Comparison of ENCODE assay signal across 23 cellular contexts in the genomic region with DNA sequence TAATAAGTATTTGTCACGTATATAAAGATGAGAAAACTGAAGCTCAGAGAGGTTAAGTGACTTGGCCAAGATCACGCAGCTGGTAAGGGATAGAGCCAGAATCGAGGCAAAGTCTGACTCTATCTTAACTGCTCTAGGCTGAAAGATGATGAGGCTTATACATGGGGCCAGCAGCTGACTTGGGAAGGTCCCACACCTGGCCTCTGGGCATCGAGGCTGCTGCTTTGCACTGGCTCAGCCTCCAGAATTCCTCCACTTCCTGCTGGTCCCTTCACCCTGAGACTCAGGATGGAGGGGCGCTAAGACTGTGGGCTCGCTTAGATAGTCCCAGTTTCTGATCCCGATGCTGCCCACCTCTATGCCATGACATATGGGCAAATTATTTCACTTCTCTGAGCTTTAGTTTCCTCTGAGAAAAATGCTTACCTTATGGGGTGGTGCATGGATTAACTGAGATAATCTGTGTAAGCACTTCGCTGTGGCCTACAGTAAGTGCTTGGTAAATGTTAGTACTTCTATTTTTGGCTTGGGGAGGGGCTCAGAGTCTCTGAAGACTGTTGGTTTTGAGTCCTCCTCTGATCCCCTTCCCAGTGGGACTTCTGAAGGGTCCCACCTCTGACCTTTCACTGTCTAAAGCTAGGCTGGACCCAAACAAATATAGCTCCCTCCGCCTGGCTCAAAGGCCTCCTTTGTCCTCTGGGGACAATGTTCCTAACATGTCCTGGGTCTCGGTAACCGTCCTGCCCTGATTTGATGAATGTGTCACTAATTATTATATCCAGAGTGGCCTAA. TPM values are rescaled to one million over a fixed set of nuclear protein-coding genes. Genes with fewer than 3 reads are reported as not detected.
DNase-seq lines count a peak whose midpoint lies in the region; ATAC-seq and TF ChIP-seq lines count a peak whose summit lies in the region.
"Had no signal": no experiment of that assay in that cellular context is flagged by ENCODE, and none has a peak within 500 bp of the region (broad histone marks: within the 10 kb centered on the region; RNA-seq: fewer than 3 reads in every experiment).

No MANE protein-coding gene starts in this region.

- TF ChIP-seq CTCF in heart right ventricle (IDR thresholded peaks at IDR 0.05) (no peak), left ventricle myocardium inferior (IDR thresholded peaks at IDR 0.05; ENCODE audit: borderline replicate concordance) (no peak), chondrocyte (IDR thresholded peaks at IDR 0.05) (no peak), left lung (IDR thresholded peaks at IDR 0.05) (no peak), type B pancreatic cell (conservative IDR thresholded peaks at IDR 0.05) (no peak)

- H3K4me3 ChIP-seq in heart right ventricle, result no peak overlapping the region
- no peak overlapping the region for H3K4me3 ChIP-seq in left ventricle myocardium inferior
- H3K4me3 ChIP-seq in left lung, result no peak overlapping the region
- H3K4me3 ChIP-seq: A549 had no signal

- H3K27ac ChIP-seq in heart right ventricle, result no peak overlapping the region
- no peak overlapping the region for H3K27ac ChIP-seq in left ventricle myocardium inferior (replicated peaks)
- no peak overlapping the region for H3K27ac ChIP-seq in left lung
- H3K27ac ChIP-seq: A549, HL-60 had no signal

- H3K4me3 Mint-ChIP-seq in chondrocyte (ENCODE audit: unreplicated experiment) (no peak overlapping the region), type B pancreatic cell (no peak overlapping the region)
- H3K4me3 Mint-ChIP-seq: CD8-positive, alpha-beta memory T cell; HFFc6; IgD-negative memory B cell had no signal

- no peaks in the 10 kb centered on the region for H3K36me3 ChIP-seq in heart right ventricle
- no peaks in the 10 kb centered on the region for H3K36me3 ChIP-seq in left ventricle myocardium inferior
- no peaks in the 10 kb centered on the region for H3K36me3 ChIP-seq in left lung

- H3K9me3 Mint-ChIP-seq in chondrocyte (ENCODE audit: low read depth) (no peaks in the 10 kb centered on the region), type B pancreatic cell (no peaks in the 10 kb centered on the region)
- H3K9me3 Mint-ChIP-seq: CD8-positive, alpha-beta memory T cell; HFFc6; IgD-negative memory B cell had no signal

- WGBS in heart right ventricle, 2 donors, result 72 to 80% methylated on average over 11 of the region's 11 CpGs

- H3K27me3 Mint-ChIP-seq in chondrocyte (ENCODE audit: low read depth), result no peaks in the 10 kb centered on the region
- H3K27me3 Mint-ChIP-seq in type B pancreatic cell, result no peaks in the 10 kb centered on the region

- no peaks in the 10 kb centered on the region for H3K27me3 ChIP-seq in heart right ventricle
- no peaks in the 10 kb centered on the region for H3K27me3 ChIP-seq in left ventricle myocardium inferior (ENCODE audit: low read depth)
- H3K27me3 ChIP-seq in left lung, result peaks cover 0 to 2% of the 10 kb centered on the region in 2 donors

- H3K4me1 Mint-ChIP-seq in chondrocyte (ENCODE audit: low read depth), result no peaks in the 10 kb centered on the region
- peaks cover 35% of the 10 kb centered on the region for H3K4me1 Mint-ChIP-seq in type B pancreatic cell (ENCODE audit: unreplicated experiment)
- H3K4me1 Mint-ChIP-seq: CD8-positive, alpha-beta memory T cell; IgD-negative memory B cell had no signal

- no peaks in the 10 kb centered on the region for H3K36me3 Mint-ChIP-seq in chondrocyte (ENCODE audit: low read depth)
- H3K36me3 Mint-ChIP-seq in type B pancreatic cell, result no peaks in the 10 kb centered on the region
- H3K36me3 Mint-ChIP-seq: CD8-positive, alpha-beta memory T cell; IgD-negative memory B cell had no signal

- H3K4me1 ChIP-seq in heart right ventricle (peaks cover 0 to 8% (median 0%) of the 10 kb centered on the region in 9 donors), left ventricle myocardium inferior (no peaks in the 10 kb centered on the region), left lung (no peaks in the 10 kb centered on the region)
- H3K4me1 ChIP-seq: A549 had no signal

- intact Hi-C loops in heart right ventricle (cut with DNase I), result no loop called here
- intact Hi-C loops in left ventricle myocardium inferior (cut with micrococcal nuclease), result no loop called here
- intact Hi-C loops in left lung (cut with DNase I), result no loop called here

- DNase-seq in heart right ventricle (peak in 1 of 2 donors; percentile 31), left ventricle myocardium inferior (no peak), chondrocyte (ENCODE audit: low spot score) (peak; percentile 41), left lung (no peak), type B pancreatic cell (ENCODE audit: extremely low spot score, unreplicated experiment) (no peak), DMS79 (lab: John Stamatoyannopoulos, UW) (no peak)
- DNase-seq in stimulated activated CD4-positive, alpha-beta T cell treated with anti-CD3 and anti-CD28 coated beads, Interleukin-12 subunit alpha, Interleukin-12 subunit beta, amount 100 ng/mL, for 4 hours, result no peak
- DNase-seq: H7, HFFc6, Karpas-422, NCI-H1048, NCI-H1436, NCI-H1930, NCI-H226, NCI-H526 treated with DMSO at 0.1 percent for 48 hours had no signal

- no peaks in the 10 kb centered on the region for H3K9me3 ChIP-seq in heart right ventricle
- H3K9me3 ChIP-seq in left ventricle myocardium inferior (replicated peaks), result no peaks in the 10 kb centered on the region
- no peaks in the 10 kb centered on the region for H3K9me3 ChIP-seq in left lung
- H3K9me3 ChIP-seq: A549 had no signal

- H3K27ac Mint-ChIP-seq in chondrocyte (ENCODE audit: unreplicated experiment) (no peak overlapping the region), type B pancreatic cell (peak overlapping the region; percentile 11)
- H3K27ac Mint-ChIP-seq: CD8-positive, alpha-beta memory T cell; HFFc6; IgD-negative memory B cell had no signal

- ATAC-seq in heart right ventricle, result peak in 5 of 8 donors; percentile 21 to 53 (median 50)
- ATAC-seq in left lung, result peak; percentile 47
- no peak for ATAC-seq in GM21390 (IDR thresholded peaks at IDR 0.05; ENCODE audit: unreplicated experiment)
- ATAC-seq: A549, Panc1 had no signal

RNA-seq across cellular contexts. Expression of gene CAMK2A, which starts 35.0 kb away (rescaled TPM):
- total RNA-seq in heart right ventricle, result 10 to 100 TPM; 10.7 to 25.7 (median 18.8) TPM
- 10 to 100 TPM in 1 of 2 donors, 1 to 10 TPM in 1; 1.2 to 11.5 TPM for polyA plus RNA-seq in heart right ventricle
- 19.4 TPM for total RNA-seq in left ventricle myocardium inferior
- 0.24 TPM in 1 of 3 replicates, not detected in the others for total RNA-seq in chondrocyte
- total RNA-seq in left lung, result 1 to 10 TPM in 1 of 2 donors, under 1 TPM in 1; 0.64 to 1.2 TPM
- total RNA-seq in type B pancreatic cell (ENCODE audit: low replicate concordance), result 0.26 and 3.7 TPM in 2 replicates
- total RNA-seq: CD8-positive, alpha-beta memory T cell; MCF 10A; SK-MEL-5 had no signal
- polyA plus RNA-seq: CD8-positive, alpha-beta memory T cell; IgD-negative memory B cell had no signal

RNA-seq across cellular contexts. Expression of gene ARSI, which starts 48.1 kb away (rescaled TPM):
- total RNA-seq in heart right ventricle, result under 1 TPM in 9 of 10 donors, not detected in 1; 0.11 to 0.65 (median 0.32) TPM
- polyA plus RNA-seq in heart right ventricle, result under 1 TPM in 1 of 2 donors, not detected in 1; 0.43 TPM
- total RNA-seq in left ventricle myocardium inferior, result 0.16 TPM
- total RNA-seq in chondrocyte, result 1.9 to 2.4 TPM (median 2.4 TPM) in 3 replicates
- 1 to 10 TPM; 6.6 to 7.5 TPM for total RNA-seq in left lung
- total RNA-seq in type B pancreatic cell (ENCODE audit: low replicate concordance), result 1.4 and 4.6 TPM in 2 replicates
- total RNA-seq: CD8-positive, alpha-beta memory T cell; SK-MEL-5 had no signal
- polyA plus RNA-seq: CD8-positive, alpha-beta memory T cell; IgD-negative memory B cell had no signal
